10 cellular contexts compared by ENCODE assay signal in the genomic region with DNA sequence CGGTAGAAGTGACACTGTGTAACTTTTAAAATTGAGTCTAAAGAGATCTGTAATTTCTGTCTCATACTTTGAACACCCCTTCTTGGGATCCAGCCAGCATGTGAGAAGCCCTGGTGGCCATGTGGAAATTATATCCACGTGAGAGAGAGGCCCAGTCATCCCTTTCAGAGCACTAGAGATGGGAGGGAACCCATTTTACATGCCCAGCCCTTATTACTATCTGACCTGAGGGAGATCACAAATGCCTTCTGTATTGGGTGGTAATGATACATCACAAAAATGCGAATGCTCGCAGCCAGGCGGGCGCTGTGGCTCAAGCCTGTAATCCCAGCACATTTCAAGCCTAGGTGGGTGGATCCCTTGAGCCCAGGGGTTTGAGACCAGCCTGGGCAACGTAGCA. TPM values are rescaled to one million over a fixed set of nuclear protein-coding genes. Genes with fewer than 3 reads are reported as not detected.
A peak's percentile ranks its signal among the peaks of the same experiment; 100 is the strongest.
DNase-seq lines count a peak whose midpoint lies in the region; ATAC-seq, FAIRE-seq and TF ChIP-seq lines count a peak whose summit lies in the region.
"Had no signal": no experiment of that assay in that cellular context is flagged by ENCODE, and none has a peak within 500 bp of the region (broad histone marks: within the 10 kb centered on the region; RNA-seq: fewer than 3 reads in every experiment).

No MANE protein-coding gene starts in this region.

- no peak for FAIRE-seq in K562 (lab: Jason Lieb, UNC)

- BruUV-seq in K562 (replicated peaks; lab: Mats Ljungman, UMichigan) = no TSS peak

- H3K4me3 ChIP-seq in heart right ventricle (no peak overlapping the region), K562 (no peak overlapping the region), left lung (no peak overlapping the region), upper lobe of left lung (no peak overlapping the region), lower leg skin (ENCODE audit: low read depth, poor library complexity, severe bottlenecking) (no peak overlapping the region)
- H3K4me3 ChIP-seq: BLaER1 had no signal

- TF ChIP-seq CTCF in heart right ventricle (IDR thresholded peaks at IDR 0.05) (no peak), K562 (IDR thresholded peaks at IDR 0.05 in 2 of 3, conservative IDR thresholded peaks at IDR 0.05 in 1 of 3; ENCODE audit: insufficient read depth in 2 of 3, low read depth in 1 of 3, low read length in 3 of 3) (no peak), left lung (IDR thresholded peaks at IDR 0.05) (no peak), upper lobe of left lung (IDR thresholded peaks at IDR 0.05) (no peak), lower leg skin (IDR thresholded peaks at IDR 0.05) (no peak)

- TF ChIP-seq RAD21 in K562 (CRISPR knock-in tag; conservative IDR thresholded peaks at IDR 0.05 in 1 of 2, IDR thresholded peaks at IDR 0.05 in 1 of 2) = no peak

- H3K27me3 ChIP-seq in heart right ventricle (no peaks in the 10 kb centered on the region), K562 (ENCODE audit: control insufficient read depth in 2 of 2, insufficient read depth in 2 of 2, low read length in 2 of 2) (no peaks in the 10 kb centered on the region), left lung (no peaks in the 10 kb centered on the region), upper lobe of left lung (no peaks in the 10 kb centered on the region)
- H3K27me3 ChIP-seq: BLaER1 had no signal

- ATAC-seq in heart right ventricle (no peak), left ventricle myocardium superior (no peak), K562 (no peak), left lung (no peak), upper lobe of left lung (ENCODE audit: low FRiP score in 2 of 2) (peak in 1 of 2 donors; percentile 60), GM18909 (IDR thresholded peaks at IDR 0.05; ENCODE audit: poor library complexity, unreplicated experiment) (no peak), HG02763 (IDR thresholded peaks at IDR 0.05; ENCODE audit: unreplicated experiment) (no peak)

- DNase-seq in heart right ventricle (no peak), left ventricle myocardium superior (no peak), K562 (ENCODE audit: extremely low read depth in 1 of 4, low spot score in 3 of 4) (no peak), left lung (no peak), upper lobe of left lung (peak in 1 of 2 donors; percentile 46), lower leg skin (ENCODE audit: low spot score in 2 of 2) (no peak)

- H2AFZ ChIP-seq in K562 (ENCODE audit: low read depth, low read length) = no peak overlapping the region

- H3K27ac ChIP-seq in heart right ventricle = peak overlapping the region; percentile 59 to 95 (median 90)
- H3K27ac ChIP-seq in K562 (ENCODE audit: extremely low read depth, low read depth, low read length) = no peak overlapping the region
- peak overlapping the region; percentile 73 to 85 for H3K27ac ChIP-seq in left lung
- H3K27ac ChIP-seq in upper lobe of left lung = peak overlapping the region; percentile 69 to 85 (median 85)
- H3K27ac ChIP-seq: BLaER1, VCaP had no signal

- H4K20me1 ChIP-seq in K562 (replicated peaks; ENCODE audit: control insufficient read depth, insufficient read depth, low read length) = peaks cover 7% of the 10 kb centered on the region

- TF ChIP-seq POLR2A in K562 (conservative IDR thresholded peaks at IDR 0.05) (no peak), upper lobe of left lung (IDR thresholded peaks at IDR 0.05) (no peak), lower leg skin (IDR thresholded peaks at IDR 0.05) (no peak)

- TF ChIP-seq EP300 in K562 (IDR thresholded peaks at IDR 0.05; ENCODE audit: low read length) (no peak), upper lobe of left lung (IDR thresholded peaks at IDR 0.05) (no peak)

- CTCF ChIA-PET in K562 (lab: Yijun Ruan, JAX; ENCODE audit: low intra/inter-chr PET ratio) = no interaction called here

- H3K9me1 ChIP-seq in K562 (ENCODE audit: control insufficient read depth, insufficient read depth, low read length) = peaks cover 5% of the 10 kb centered on the region

- no peak overlapping the region for H3K4me2 ChIP-seq in K562 (ENCODE audit: insufficient read depth, low read length)
- H3K4me2 ChIP-seq: BLaER1 had no signal

- peaks cover 22 to 100% (median 91%) of the 10 kb centered on the region in 9 donors for H3K4me1 ChIP-seq in heart right ventricle
- no peaks in the 10 kb centered on the region; a peak in 1 of 5 replicates for H3K4me1 ChIP-seq in K562 (replicated peaks in 1 of 2; ENCODE audit: control insufficient read depth in 2 of 2, insufficient read depth in 2 of 2, low read length in 2 of 2)
- peaks cover 44 to 83% of the 10 kb centered on the region in 2 donors for H3K4me1 ChIP-seq in left lung
- H3K4me1 ChIP-seq in upper lobe of left lung = peaks cover 48 to 70% (median 59%) of the 10 kb centered on the region in 4 donors

- intact Hi-C loops in heart right ventricle (cut with DNase I) = loop anchor here in 8 of 10 donors (2.0 to 5.0 kb wide), 6 partner anchors 33 to 52 kb away; no protein-coding TSS in a partner anchor
- intact Hi-C loops in left ventricle myocardium superior (cut with micrococcal nuclease) = no loop called here
- intact Hi-C loops in K562 (cut with micrococcal nuclease) = no loop called here
- intact Hi-C loops in left lung (cut with DNase I) = no loop called here
- intact Hi-C loops in lower leg skin (cut with DNase I; ENCODE audit: low total_unique reads) = no loop called here

- peaks cover 8% of the 10 kb centered on the region; the same call in 2 of the 3 replicates for H3K79me2 ChIP-seq in K562 (ENCODE audit: control insufficient read depth, insufficient read depth, low read length)

- no peaks in the 10 kb centered on the region for H3K9me3 ChIP-seq in heart right ventricle
- no peaks in the 10 kb centered on the region for H3K9me3 ChIP-seq in K562 (replicated peaks; ENCODE audit: control insufficient read depth, insufficient read depth, low read depth, low read length)
- H3K9me3 ChIP-seq in left lung = no peaks in the 10 kb centered on the region
- no peaks in the 10 kb centered on the region for H3K9me3 ChIP-seq in upper lobe of left lung
- H3K9me3 ChIP-seq: BLaER1 had no signal

- no peak overlapping the region for H3K9ac ChIP-seq in K562 (ENCODE audit: insufficient read depth in 1 of 2, low read depth in 2 of 2, low read length in 2 of 2)
- H3K9ac ChIP-seq: BLaER1 had no signal

- in situ Hi-C loops in K562 (cut with MboI) = no loop called here

- no peaks in the 10 kb centered on the region for H3K36me3 ChIP-seq in heart right ventricle
- H3K36me3 ChIP-seq in K562 (ENCODE audit: control insufficient read depth, insufficient read depth, low read length) = no peaks in the 10 kb centered on the region
- H3K36me3 ChIP-seq in left lung = no peaks in the 10 kb centered on the region
- H3K36me3 ChIP-seq in upper lobe of left lung = no peaks in the 10 kb centered on the region
- H3K36me3 ChIP-seq: BLaER1 had no signal

- WGBS in heart right ventricle, 2 donors = 70 to 71% methylated on average over 7 of the region's 7 CpGs
- 73% methylated on average over 7 of the region's 7 CpGs for WGBS in K562 (ENCODE audit: insufficient coverage, low coverage, missing lambda C conversion rate)
- WGBS in upper lobe of left lung, 2 donors = 87% methylated on average over 7 of the region's 7 CpGs
- 52 to 61% methylated on average over 7 of the region's 7 CpGs for WGBS in lower leg skin, 2 donors

- POLR2A ChIA-PET in K562 (lab: Yijun Ruan, JAX) = no interaction called here

TF ChIP-seq in K562, 482 proteins besides CTCF, POLR2A, EP300 and RAD21:
- TF ChIP-seq HOMEZ (CRISPR knock-in tag; IDR thresholded peaks at IDR 0.05) (no peak), ZNF121 (CRISPR knock-in tag; conservative IDR thresholded peaks at IDR 0.05) (peak; percentile 51)

RNA-seq across cellular contexts. Expression of gene TRAK1, which starts 27.3 kb away (rescaled TPM):
- total RNA-seq in heart right ventricle (100 to 1,000 TPM; 182 to 423 (median 320) TPM), left ventricle myocardium superior (323 TPM), K562 (2014; rRNA removed) (21.7 and 25.8 TPM in 2 replicates), K562 (2014; rRNA removed; fragmentation: Illumina TruSeq; extraction: Trizol) (13.2 and 14.2 TPM in 2 replicates), K562 (2015; rRNA removed; fragmentation: Illumina TruSeq; extraction: Trizol) (15.5 and 15.6 TPM in 2 replicates), K562 (2021) (27.5 and 28.5 TPM in 2 replicates), left lung (10 to 100 TPM; 40.9 to 50.3 TPM), upper lobe of left lung (100 to 1,000 TPM in 1 of 6 donors, 10 to 100 TPM in 5; 46.7 to 107 (median 74.7) TPM), lower leg skin (10 to 100 TPM; 69.0 to 96.3 (median 84.9) TPM)
- polyA plus RNA-seq in heart right ventricle (10 to 100 TPM; 35.5 to 41.2 TPM), K562 (2011; rRNA removed) (17.5 and 24.0 TPM in 2 replicates), K562 (2014; fragmentation: Illumina TruSeq; extraction: Trizol) (20.3 and 21.3 TPM in 2 replicates), K562 (2014; fragmentation: Nextera tagmentation; extraction: Ambion mirVana) (1 to 10 TPM; 5.3 TPM), K562 (2014; rRNA removed) (18.7 and 19.4 TPM in 2 replicates)
- 54.4 and 56.3 TPM in 2 replicates for total RNA-seq in K562 (2011; cell fraction: chromatin; rRNA removed; ENCODE audit: low replicate concordance)
- 28.3 and 29.1 TPM in 2 replicates for total RNA-seq in K562 (2011; cell fraction: nucleolus; rRNA removed)
- total RNA-seq in K562 (2011; cell fraction: nucleoplasm; rRNA removed) = 38.1 and 45.0 TPM in 2 replicates
- 13.7 and 15.9 TPM in 2 replicates for polyA plus RNA-seq in K562 (2011; cell fraction: cytosol; rRNA removed)
- 46.8 and 47.8 TPM in 2 replicates for polyA plus RNA-seq in K562 (2011; cell fraction: nucleus; rRNA removed)
- polyA plus RNA-seq in K562 (2012) = 16.4 and 21.1 TPM in 2 replicates
- 24.5 and 36.4 TPM in 2 replicates for polyA minus RNA-seq in K562 (2011; rRNA and poly(A)+ RNA removed)
- 17.6 and 25.8 TPM in 2 replicates for polyA minus RNA-seq in K562 (2011; cell fraction: cytosol; rRNA and poly(A)+ RNA removed)
- 28.0 and 53.1 TPM in 2 replicates for polyA minus RNA-seq in K562 (2011; cell fraction: nucleus; rRNA and poly(A)+ RNA removed)

Comparison
In these comparisons a context has a peak if more than half of its experiments do, and no peak if none do; other contexts are left out.
1. intact Hi-C loops: an anchor here in heart right ventricle (2.0 to 5.0 kb wide); none called in left ventricle myocardium superior, K562, left lung and lower leg skin.